16 cellular contexts compared by ENCODE assay signal in the genomic region with DNA sequence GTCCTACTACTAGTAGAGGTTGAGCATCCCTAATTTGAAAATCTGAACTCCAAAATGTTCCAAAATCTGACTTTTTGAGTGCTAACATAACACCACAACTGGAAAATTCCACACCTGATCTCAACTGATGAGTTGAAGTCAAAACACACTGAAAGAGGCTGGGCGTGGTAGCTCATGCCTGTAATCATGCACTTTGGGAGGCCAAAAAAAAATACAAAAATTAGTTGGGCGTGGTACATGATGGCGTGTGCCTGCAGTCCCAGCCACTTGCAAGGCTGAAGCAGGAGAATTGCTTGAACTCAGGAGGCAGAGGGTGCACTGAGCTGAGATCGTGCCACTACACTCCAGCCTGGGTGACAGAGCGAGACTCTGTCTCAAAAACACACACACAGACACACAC. TPM values are rescaled to one million over a fixed set of nuclear protein-coding genes. Genes with fewer than 3 reads are reported as not detected.
DNase-seq lines count a peak whose midpoint lies in the region; ATAC-seq and TF ChIP-seq lines count a peak whose summit lies in the region.
"Had no signal": no experiment of that assay in that cellular context is flagged by ENCODE, and none has a peak within 500 bp of the region (broad histone marks: within the 10 kb centered on the region; RNA-seq: fewer than 3 reads in every experiment).

No MANE protein-coding gene starts in this region.

- peak overlapping the region; percentile 29 for H3K27ac Mint-ChIP-seq in activated CD4-positive, alpha-beta T cell treated with anti-CD3 and anti-CD28 coated beads, Interleukin-2, amount 10 ng/mL, durations not matched to agents 24 days and 14 days
- peak overlapping the region; percentile 25 for H3K27ac Mint-ChIP-seq in activated naive CD8-positive, alpha-beta T cell
- no peak overlapping the region for H3K27ac Mint-ChIP-seq in activated naive CD8-positive, alpha-beta T cell treated with anti-CD3 and anti-CD28 coated beads for 36 hours
- no peak overlapping the region for H3K27ac Mint-ChIP-seq in endothelial cell (ENCODE audit: unreplicated experiment)
- H3K27ac Mint-ChIP-seq: CD8-positive, alpha-beta memory T cell; HFFc6 had no signal

- no peak overlapping the region for H3K4me3 Mint-ChIP-seq in activated CD4-positive, alpha-beta T cell treated with anti-CD3 and anti-CD28 coated beads, Interleukin-2, amount 10 ng/mL, durations not matched to agents 24 days and 14 days
- H3K4me3 Mint-ChIP-seq in activated naive CD8-positive, alpha-beta T cell, result no peak overlapping the region
- H3K4me3 Mint-ChIP-seq in activated naive CD8-positive, alpha-beta T cell treated with anti-CD3 and anti-CD28 coated beads for 36 hours, result no peak overlapping the region
- peak overlapping the region; percentile 33 for H3K4me3 Mint-ChIP-seq in endothelial cell (ENCODE audit: unreplicated experiment)
- H3K4me3 Mint-ChIP-seq: CD14-positive monocyte; CD8-positive, alpha-beta memory T cell; HFFc6 had no signal

- H3K4me3 ChIP-seq in colonic mucosa, result no peak overlapping the region

- H3K4me1 ChIP-seq in colonic mucosa, result no peaks in the 10 kb centered on the region
- H3K4me1 ChIP-seq: Caco-2 had no signal

- H3K36me3 Mint-ChIP-seq in activated CD4-positive, alpha-beta T cell treated with anti-CD3 and anti-CD28 coated beads, Interleukin-2, amount 10 ng/mL, durations not matched to agents 24 days and 14 days (ENCODE audit: low read depth), result peaks cover 13% of the 10 kb centered on the region
- H3K36me3 Mint-ChIP-seq in activated naive CD8-positive, alpha-beta T cell, result peaks cover 22% of the 10 kb centered on the region
- peaks cover 53% of the 10 kb centered on the region for H3K36me3 Mint-ChIP-seq in activated naive CD8-positive, alpha-beta T cell treated with anti-CD3 and anti-CD28 coated beads for 36 hours
- H3K36me3 Mint-ChIP-seq in endothelial cell (ENCODE audit: low read depth, unreplicated experiment), result peaks cover 18% of the 10 kb centered on the region

- H3K27me3 Mint-ChIP-seq in activated CD4-positive, alpha-beta T cell treated with anti-CD3 and anti-CD28 coated beads, Interleukin-2, amount 10 ng/mL, durations not matched to agents 24 days and 14 days, result no peaks in the 10 kb centered on the region
- H3K27me3 Mint-ChIP-seq in activated naive CD8-positive, alpha-beta T cell, result no peaks in the 10 kb centered on the region
- no peaks in the 10 kb centered on the region for H3K27me3 Mint-ChIP-seq in activated naive CD8-positive, alpha-beta T cell treated with anti-CD3 and anti-CD28 coated beads for 36 hours
- peaks cover 1% of the 10 kb centered on the region for H3K27me3 Mint-ChIP-seq in endothelial cell (ENCODE audit: unreplicated experiment)
- H3K27me3 Mint-ChIP-seq: CD8-positive, alpha-beta memory T cell had no signal

- ATAC-seq in HG02973 (IDR thresholded peaks at IDR 0.05; ENCODE audit: unreplicated experiment), result no peak
- ATAC-seq: HepG2 had no signal

- H3K36me3 ChIP-seq in colonic mucosa, result no peaks in the 10 kb centered on the region

- DNase-seq in activated CD4-positive, alpha-beta T cell treated with anti-CD3 and anti-CD28 coated beads, Interleukin-2, amount 10 ng/mL, durations not matched to agents 24 days and 14 days, result no peak
- no peak for DNase-seq in activated CD4-positive, alpha-beta T cell treated with anti-CD3 and anti-CD28 coated beads, Interleukin-2, amount 50 U/mL, for 48 hours
- no peak for DNase-seq in activated naive CD8-positive, alpha-beta T cell treated with anti-CD3 and anti-CD28 coated beads for 36 hours
- DNase-seq in endothelial cell (ENCODE audit: low spot score), result no peak
- no peak for DNase-seq in colonic mucosa
- DNase-seq: Caco-2; CD8-positive, alpha-beta memory T cell; DMS53; GF-D8; HCEC 1CT; HFFc6 had no signal

- intact Hi-C loops in activated CD4-positive, alpha-beta T cell treated with anti-CD3 and anti-CD28 coated beads, Interleukin-2, amount 10 ng/mL, durations not matched to agents 24 days and 14 days (cut with micrococcal nuclease), result no loop called here
- intact Hi-C loops in colonic mucosa (cut with DNase I), result no loop called here

- TF ChIP-seq CTCF in endothelial cell (IDR thresholded peaks at IDR 0.05; ENCODE audit: unreplicated experiment), result no peak
- no peak for TF ChIP-seq CTCF in colonic mucosa (IDR thresholded peaks at IDR 0.05)

- H3K4me1 Mint-ChIP-seq in activated CD4-positive, alpha-beta T cell treated with anti-CD3 and anti-CD28 coated beads, Interleukin-2, amount 10 ng/mL, durations not matched to agents 24 days and 14 days, result peaks cover 31% of the 10 kb centered on the region
- H3K4me1 Mint-ChIP-seq in activated naive CD8-positive, alpha-beta T cell (ENCODE audit: low read depth), result peaks cover 64% of the 10 kb centered on the region
- peaks cover 55% of the 10 kb centered on the region for H3K4me1 Mint-ChIP-seq in activated naive CD8-positive, alpha-beta T cell treated with anti-CD3 and anti-CD28 coated beads for 36 hours
- H3K4me1 Mint-ChIP-seq in endothelial cell (ENCODE audit: unreplicated experiment), result peaks cover 21% of the 10 kb centered on the region
- H3K4me1 Mint-ChIP-seq: CD14-positive monocyte had no signal

- no peak overlapping the region for H3K27ac ChIP-seq in colonic mucosa
- H3K27ac ChIP-seq: 22Rv1 had no signal

- H3K27me3 ChIP-seq in colonic mucosa, result no peaks in the 10 kb centered on the region

- no peaks in the 10 kb centered on the region for H3K9me3 ChIP-seq in colonic mucosa
- H3K9me3 ChIP-seq: Caco-2 had no signal

- H3K9ac ChIP-seq in colonic mucosa (ENCODE audit: low read depth in 2 of 2, low read length in 2 of 2), result no peak overlapping the region

- H3K9me3 Mint-ChIP-seq in activated CD4-positive, alpha-beta T cell treated with anti-CD3 and anti-CD28 coated beads, Interleukin-2, amount 10 ng/mL, durations not matched to agents 24 days and 14 days, result peaks cover 6% of the 10 kb centered on the region
- peaks cover 7% of the 10 kb centered on the region for H3K9me3 Mint-ChIP-seq in activated naive CD8-positive, alpha-beta T cell (ENCODE audit: low read depth)
- peaks cover 6% of the 10 kb centered on the region for H3K9me3 Mint-ChIP-seq in activated naive CD8-positive, alpha-beta T cell treated with anti-CD3 and anti-CD28 coated beads for 36 hours
- no peaks in the 10 kb centered on the region for H3K9me3 Mint-ChIP-seq in endothelial cell (ENCODE audit: unreplicated experiment)

RNA-seq across cellular contexts. Expression of gene USP12, which starts 29.9 kb away (rescaled TPM):
- 40.6 and 47.0 TPM in 2 replicates for total RNA-seq in activated CD4-positive, alpha-beta T cell treated with anti-CD3 and anti-CD28 coated beads, Interleukin-2, amount 10 ng/mL, durations not matched to agents 24 days and 14 days
- 10 to 100 TPM; 48.4 to 48.9 TPM for total RNA-seq in activated naive CD8-positive, alpha-beta T cell treated with anti-CD3 and anti-CD28 coated beads for 36 hours
- total RNA-seq in endothelial cell (ENCODE audit: unreplicated experiment), result 29.7 TPM
- 10 to 100 TPM; 28.0 to 48.0 TPM for total RNA-seq in colonic mucosa

Comparison
In these comparisons a context has a peak if more than half of its experiments do, and no peak if none do; other contexts are left out.
1. H3K27ac Mint-ChIP-seq: peak in activated CD4-positive, alpha-beta T cell treated with anti-CD3 and anti-CD28 coated beads, Interleukin-2, amount 10 ng/mL, durations not matched to agents 24 days and 14 days (single experiment) and activated naive CD8-positive, alpha-beta T cell (single experiment); none in activated naive CD8-positive, alpha-beta T cell treated with anti-CD3 and anti-CD28 coated beads for 36 hours (single experiment) and endothelial cell (single experiment).